In the genomic region with DNA sequence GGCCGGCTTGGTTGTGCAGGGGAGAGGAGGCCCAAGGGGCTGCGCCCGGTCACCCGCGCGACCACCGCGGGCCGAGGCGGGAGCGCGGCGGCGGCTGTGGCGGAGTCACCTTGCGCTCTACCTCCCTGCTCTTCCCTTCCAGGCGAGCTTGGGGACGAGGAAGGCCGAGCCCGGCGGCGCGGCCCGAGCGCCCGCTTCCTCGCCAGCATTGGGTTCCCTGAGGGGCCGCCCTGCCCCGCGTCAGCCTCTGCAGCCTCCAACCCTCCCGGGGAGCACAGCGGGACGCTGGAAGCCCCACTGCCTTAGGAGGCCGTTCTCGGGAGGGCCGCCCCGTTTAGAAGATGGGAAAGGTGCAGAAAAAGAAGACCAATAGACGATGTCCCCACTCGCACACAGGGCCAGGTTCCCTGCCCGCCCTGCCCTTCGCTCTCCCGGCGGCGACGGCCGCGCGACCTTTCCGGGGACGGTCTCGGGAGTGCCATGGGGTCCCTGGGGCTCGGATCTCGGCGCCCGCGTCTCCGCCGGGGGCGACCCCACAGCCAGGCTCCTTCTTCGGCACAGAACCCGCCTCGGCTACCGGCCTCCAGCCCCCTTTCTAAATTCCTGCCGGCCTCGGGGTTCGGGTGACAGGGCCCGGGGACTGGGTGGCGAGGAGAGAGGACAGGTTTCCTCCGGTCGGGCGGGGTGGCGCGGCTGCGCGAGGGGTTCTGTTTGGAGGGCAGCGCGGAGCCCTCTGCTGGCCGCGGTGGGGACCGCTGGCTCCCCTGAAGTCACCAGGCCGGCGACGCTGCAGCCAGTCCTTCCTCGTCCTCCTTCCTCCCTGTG, we compare ENCODE assay signal across 1 cellular context.
TF ChIP-seq lines count a peak whose summit lies in the region.

No MANE protein-coding gene starts in this region.

TF ChIP-seq in HepG2, 621 proteins besides CTCF, POLR2A, EP300 and RAD21 (continued from another document and continues in another):
- TF ChIP-seq, protein P1, sequence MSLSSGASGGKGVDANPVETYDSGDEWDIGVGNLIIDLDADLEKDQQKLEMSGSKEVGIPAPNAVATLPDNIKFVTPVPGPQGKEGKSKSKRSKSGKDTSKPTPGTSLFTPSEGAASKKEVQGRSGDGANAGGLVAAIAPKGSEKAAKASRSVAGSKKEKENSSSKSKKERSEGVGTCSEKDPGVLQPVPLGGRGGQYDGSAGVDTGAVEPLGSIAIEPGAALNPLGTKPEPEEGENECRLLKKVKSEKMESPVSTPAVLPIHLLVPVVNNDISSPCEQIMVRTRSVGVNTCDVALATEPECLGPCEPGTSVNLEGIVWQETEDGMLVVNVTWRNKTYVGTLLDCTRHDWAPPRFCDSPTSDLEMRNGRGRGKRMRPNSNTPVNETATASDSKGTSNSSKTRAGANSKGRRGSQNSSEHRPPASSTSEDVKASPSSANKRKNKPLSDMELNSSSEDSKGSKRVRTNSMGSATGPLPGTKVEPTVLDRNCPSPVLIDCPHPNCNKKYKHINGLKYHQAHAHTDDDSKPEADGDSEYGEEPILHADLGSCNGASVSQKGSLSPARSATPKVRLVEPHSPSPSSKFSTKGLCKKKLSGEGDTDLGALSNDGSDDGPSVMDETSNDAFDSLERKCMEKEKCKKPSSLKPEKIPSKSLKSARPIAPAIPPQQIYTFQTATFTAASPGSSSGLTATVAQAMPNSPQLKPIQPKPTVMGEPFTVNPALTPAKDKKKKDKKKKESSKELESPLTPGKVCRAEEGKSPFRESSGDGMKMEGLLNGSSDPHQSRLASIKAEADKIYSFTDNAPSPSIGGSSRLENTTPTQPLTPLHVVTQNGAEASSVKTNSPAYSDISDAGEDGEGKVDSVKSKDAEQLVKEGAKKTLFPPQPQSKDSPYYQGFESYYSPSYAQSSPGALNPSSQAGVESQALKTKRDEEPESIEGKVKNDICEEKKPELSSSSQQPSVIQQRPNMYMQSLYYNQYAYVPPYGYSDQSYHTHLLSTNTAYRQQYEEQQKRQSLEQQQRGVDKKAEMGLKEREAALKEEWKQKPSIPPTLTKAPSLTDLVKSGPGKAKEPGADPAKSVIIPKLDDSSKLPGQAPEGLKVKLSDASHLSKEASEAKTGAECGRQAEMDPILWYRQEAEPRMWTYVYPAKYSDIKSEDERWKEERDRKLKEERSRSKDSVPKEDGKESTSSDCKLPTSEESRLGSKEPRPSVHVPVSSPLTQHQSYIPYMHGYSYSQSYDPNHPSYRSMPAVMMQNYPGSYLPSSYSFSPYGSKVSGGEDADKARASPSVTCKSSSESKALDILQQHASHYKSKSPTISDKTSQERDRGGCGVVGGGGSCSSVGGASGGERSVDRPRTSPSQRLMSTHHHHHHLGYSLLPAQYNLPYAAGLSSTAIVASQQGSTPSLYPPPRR (CRISPR knock-in tag; IDR thresholded peaks at IDR 0.05; ENCODE audit: borderline replicate concordance), result peak; percentile 69
- peak; percentile 90 for TF ChIP-seq ZNF543 (CRISPR knock-in tag; IDR thresholded peaks at IDR 0.05)
- TF ChIP-seq DMAP1 (CRISPR knock-in tag; IDR thresholded peaks at IDR 0.05), result peak; percentile 84
- TF ChIP-seq ZNF563 (CRISPR knock-in tag; IDR thresholded peaks at IDR 0.05), result peak; percentile 78; the same call in 1 of the 2 replicates
- no peak for TF ChIP-seq SRF (IDR thresholded peaks at IDR 0.05; ENCODE audit: low read depth, low read length)
- no peak for TF ChIP-seq SYNCRIP (IDR thresholded peaks at IDR 0.05; ENCODE audit: insufficient read depth, low read depth, low read length)
- TF ChIP-seq ZBTB2 (CRISPR knock-in tag; IDR thresholded peaks at IDR 0.05; ENCODE audit: low read depth), result no peak
- no peak for TF ChIP-seq ZFP62 (CRISPR knock-in tag; IDR thresholded peaks at IDR 0.05)
- TF ChIP-seq, protein P2, sequence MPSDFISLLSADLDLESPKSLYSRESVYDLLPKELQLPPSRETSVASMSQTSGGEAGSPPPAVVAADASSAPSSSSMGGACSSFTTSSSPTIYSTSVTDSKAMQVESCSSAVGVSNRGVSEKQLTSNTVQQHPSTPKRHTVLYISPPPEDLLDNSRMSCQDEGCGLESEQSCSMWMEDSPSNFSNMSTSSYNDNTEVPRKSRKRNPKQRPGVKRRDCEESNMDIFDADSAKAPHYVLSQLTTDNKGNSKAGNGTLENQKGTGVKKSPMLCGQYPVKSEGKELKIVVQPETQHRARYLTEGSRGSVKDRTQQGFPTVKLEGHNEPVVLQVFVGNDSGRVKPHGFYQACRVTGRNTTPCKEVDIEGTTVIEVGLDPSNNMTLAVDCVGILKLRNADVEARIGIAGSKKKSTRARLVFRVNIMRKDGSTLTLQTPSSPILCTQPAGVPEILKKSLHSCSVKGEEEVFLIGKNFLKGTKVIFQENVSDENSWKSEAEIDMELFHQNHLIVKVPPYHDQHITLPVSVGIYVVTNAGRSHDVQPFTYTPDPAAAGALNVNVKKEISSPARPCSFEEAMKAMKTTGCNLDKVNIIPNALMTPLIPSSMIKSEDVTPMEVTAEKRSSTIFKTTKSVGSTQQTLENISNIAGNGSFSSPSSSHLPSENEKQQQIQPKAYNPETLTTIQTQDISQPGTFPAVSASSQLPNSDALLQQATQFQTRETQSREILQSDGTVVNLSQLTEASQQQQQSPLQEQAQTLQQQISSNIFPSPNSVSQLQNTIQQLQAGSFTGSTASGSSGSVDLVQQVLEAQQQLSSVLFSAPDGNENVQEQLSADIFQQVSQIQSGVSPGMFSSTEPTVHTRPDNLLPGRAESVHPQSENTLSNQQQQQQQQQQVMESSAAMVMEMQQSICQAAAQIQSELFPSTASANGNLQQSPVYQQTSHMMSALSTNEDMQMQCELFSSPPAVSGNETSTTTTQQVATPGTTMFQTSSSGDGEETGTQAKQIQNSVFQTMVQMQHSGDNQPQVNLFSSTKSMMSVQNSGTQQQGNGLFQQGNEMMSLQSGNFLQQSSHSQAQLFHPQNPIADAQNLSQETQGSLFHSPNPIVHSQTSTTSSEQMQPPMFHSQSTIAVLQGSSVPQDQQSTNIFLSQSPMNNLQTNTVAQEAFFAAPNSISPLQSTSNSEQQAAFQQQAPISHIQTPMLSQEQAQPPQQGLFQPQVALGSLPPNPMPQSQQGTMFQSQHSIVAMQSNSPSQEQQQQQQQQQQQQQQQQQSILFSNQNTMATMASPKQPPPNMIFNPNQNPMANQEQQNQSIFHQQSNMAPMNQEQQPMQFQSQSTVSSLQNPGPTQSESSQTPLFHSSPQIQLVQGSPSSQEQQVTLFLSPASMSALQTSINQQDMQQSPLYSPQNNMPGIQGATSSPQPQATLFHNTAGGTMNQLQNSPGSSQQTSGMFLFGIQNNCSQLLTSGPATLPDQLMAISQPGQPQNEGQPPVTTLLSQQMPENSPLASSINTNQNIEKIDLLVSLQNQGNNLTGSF (CRISPR knock-in tag; IDR thresholded peaks at IDR 0.05), result peak; percentile 68
- peak; percentile 51; the same call in 1 of the 2 replicates for TF ChIP-seq NR2C2 (CRISPR knock-in tag; IDR thresholded peaks at IDR 0.05; ENCODE audit: borderline replicate concordance)
- TF ChIP-seq ZBTB39 (CRISPR knock-in tag; IDR thresholded peaks at IDR 0.05), result peak; percentile 82; the same call in 1 of the 2 replicates
- TF ChIP-seq ADNP (CRISPR knock-in tag; IDR thresholded peaks at IDR 0.05), result peak; percentile 53; the same call in 1 of the 2 replicates
- peak; percentile 99 to 100 for TF ChIP-seq HMGXB4 (CRISPR knock-in tag; IDR thresholded peaks at IDR 0.05; ENCODE audit: borderline replicate concordance in 1 of 2, low read depth in 1 of 2)
- peak; percentile 58; the same call in 1 of the 2 replicates for TF ChIP-seq SMC3 (IDR thresholded peaks at IDR 0.05; ENCODE audit: low read length)
- peak; percentile 63; the same call in 1 of the 2 replicates for TF ChIP-seq MTF2 (CRISPR knock-in tag; IDR thresholded peaks at IDR 0.05; ENCODE audit: borderline replicate concordance)
- peak; percentile 92 for TF ChIP-seq ZNF879 (CRISPR knock-in tag; IDR thresholded peaks at IDR 0.05)
- no peak for TF ChIP-seq PRPF4 (IDR thresholded peaks at IDR 0.05; ENCODE audit: low read depth, low read length, poor library complexity, severe bottlenecking)
- peak; percentile 30 for TF ChIP-seq ISL2 (CRISPR knock-in tag; IDR thresholded peaks at IDR 0.05)
- TF ChIP-seq ZNF232 (CRISPR knock-in tag; IDR thresholded peaks at IDR 0.05; ENCODE audit: borderline replicate concordance), result peak; percentile 40; the same call in 1 of the 2 replicates
- peak; percentile 89 for TF ChIP-seq ZNF33B (CRISPR knock-in tag; IDR thresholded peaks at IDR 0.05)
- TF ChIP-seq, protein P3, sequence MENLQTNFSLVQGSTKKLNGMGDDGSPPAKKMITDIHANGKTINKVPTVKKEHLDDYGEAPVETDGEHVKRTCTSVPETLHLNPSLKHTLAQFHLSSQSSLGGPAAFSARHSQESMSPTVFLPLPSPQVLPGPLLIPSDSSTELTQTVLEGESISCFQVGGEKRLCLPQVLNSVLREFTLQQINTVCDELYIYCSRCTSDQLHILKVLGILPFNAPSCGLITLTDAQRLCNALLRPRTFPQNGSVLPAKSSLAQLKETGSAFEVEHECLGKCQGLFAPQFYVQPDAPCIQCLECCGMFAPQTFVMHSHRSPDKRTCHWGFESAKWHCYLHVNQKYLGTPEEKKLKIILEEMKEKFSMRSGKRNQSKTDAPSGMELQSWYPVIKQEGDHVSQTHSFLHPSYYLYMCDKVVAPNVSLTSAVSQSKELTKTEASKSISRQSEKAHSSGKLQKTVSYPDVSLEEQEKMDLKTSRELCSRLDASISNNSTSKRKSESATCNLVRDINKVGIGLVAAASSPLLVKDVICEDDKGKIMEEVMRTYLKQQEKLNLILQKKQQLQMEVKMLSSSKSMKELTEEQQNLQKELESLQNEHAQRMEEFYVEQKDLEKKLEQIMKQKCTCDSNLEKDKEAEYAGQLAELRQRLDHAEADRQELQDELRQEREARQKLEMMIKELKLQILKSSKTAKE (CRISPR knock-in tag; IDR thresholded peaks at IDR 0.05; ENCODE audit: borderline replicate concordance), result peak; percentile 38; the same call in 1 of the 2 replicates
- peak; percentile 98 for TF ChIP-seq ZNF383 (CRISPR knock-in tag; IDR thresholded peaks at IDR 0.05; ENCODE audit: borderline replicate concordance)
- TF ChIP-seq GTF2F1 (IDR thresholded peaks at IDR 0.05; ENCODE audit: low read length), result no peak
- peak; percentile 92; the same call in 1 of the 2 replicates for TF ChIP-seq ZNF570 (CRISPR knock-in tag; IDR thresholded peaks at IDR 0.05; ENCODE audit: borderline replicate concordance)
- no peak for TF ChIP-seq CREM (IDR thresholded peaks at IDR 0.05)
- no peak for TF ChIP-seq CREM (CRISPR knock-in tag; IDR thresholded peaks at IDR 0.05)
- TF ChIP-seq IRF2 (CRISPR knock-in tag; IDR thresholded peaks at IDR 0.05), result peak; percentile 87
- peak in 1 of 2 experiments; percentile 93; a peak in 3 of 4 replicates for TF ChIP-seq KLF16 (CRISPR knock-in tag; IDR thresholded peaks at IDR 0.05)
- peak; percentile 26; the same call in 1 of the 2 replicates for TF ChIP-seq ZNF121 (CRISPR knock-in tag; IDR thresholded peaks at IDR 0.05)
- peak; percentile 81; the same call in 1 of the 2 replicates for TF ChIP-seq ZNF430 (CRISPR knock-in tag; IDR thresholded peaks at IDR 0.05)
- TF ChIP-seq, protein P4, sequence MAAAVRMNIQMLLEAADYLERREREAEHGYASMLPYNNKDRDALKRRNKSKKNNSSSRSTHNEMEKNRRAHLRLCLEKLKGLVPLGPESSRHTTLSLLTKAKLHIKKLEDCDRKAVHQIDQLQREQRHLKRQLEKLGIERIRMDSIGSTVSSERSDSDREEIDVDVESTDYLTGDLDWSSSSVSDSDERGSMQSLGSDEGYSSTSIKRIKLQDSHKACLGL (CRISPR knock-in tag; IDR thresholded peaks at IDR 0.05), result peak; percentile 82; the same call in 1 of the 2 replicates
- TF ChIP-seq ZFP1 (CRISPR knock-in tag; IDR thresholded peaks at IDR 0.05), result no peak
- no peak for TF ChIP-seq GABPA (IDR thresholded peaks at IDR 0.05; ENCODE audit: low read depth, low read length)
- no peak for TF ChIP-seq GABPA (CRISPR knock-in tag; IDR thresholded peaks at IDR 0.05; ENCODE audit: low read depth)
- TF ChIP-seq ESRRA (CRISPR knock-in tag; IDR thresholded peaks at IDR 0.05; ENCODE audit: low read depth), result peak; percentile 87; the same call in 1 of the 2 replicates
- TF ChIP-seq ZNF773 (CRISPR knock-in tag; IDR thresholded peaks at IDR 0.05; ENCODE audit: borderline replicate concordance), result no peak; the same call in 1 of the 2 replicates
- TF ChIP-seq ATF7-NPFF (CRISPR knock-in tag; IDR thresholded peaks at IDR 0.05; ENCODE audit: low read depth), result peak; percentile 67; the same call in 1 of the 2 replicates
